In genomic region chr2:224429441-224429810, GRCh38 we compare ENCODE assay signal across 17 cellular contexts. TPM values are rescaled to one million over a fixed set of nuclear protein-coding genes. Genes with fewer than 3 reads are reported as not detected.
A peak's percentile ranks its signal among the peaks of the same experiment; 100 is the strongest.
DNase-seq lines count a peak whose midpoint lies in the region; ATAC-seq, FAIRE-seq and TF ChIP-seq lines count a peak whose summit lies in the region.
"Had no signal": no experiment of that assay in that cellular context is flagged by ENCODE, and none has a peak within 500 bp of the region (broad histone marks: within the 10 kb centered on the region; RNA-seq: fewer than 3 reads in every experiment).

No MANE protein-coding gene starts in this region.

- TF ChIP-seq CTCF in H9 (conservative IDR thresholded peaks at IDR 0.05) (no peak), Loucy (conservative IDR thresholded peaks at IDR 0.05; ENCODE audit: low read length) (no peak), H1 (IDR thresholded peaks at IDR 0.05; ENCODE audit: control extremely low read depth in 1 of 3, insufficient read depth in 1 of 3, low read depth in 1 of 3, low read length in 3 of 3) (no peak), psoas muscle (IDR thresholded peaks at IDR 0.05) (no peak), WERI-Rb-1 (IDR thresholded peaks at IDR 0.05; ENCODE audit: low read depth, low read length) (no peak)

- H2AFZ ChIP-seq in H9 (ENCODE audit: low read length) (no peak overlapping the region), Loucy (ENCODE audit: low read length) (no peak overlapping the region), H1 (ENCODE audit: low read length) (no peak overlapping the region)

- H2BK120ac ChIP-seq in H9 (ENCODE audit: low read depth, low read length, poor library complexity, severe bottlenecking) (no peak overlapping the region), H1 (replicated peaks; ENCODE audit: low read depth, low read length) (peak overlapping the region; percentile 61)

- H3K4me3 Mint-ChIP-seq in H9: no peak overlapping the region
- H3K4me3 Mint-ChIP-seq: CD4-positive, alpha-beta memory T cell had no signal

- H3K27ac Mint-ChIP-seq in H9: peak overlapping the region in 2 of 3 experiments; percentile 11 to 73; a peak in 3 of 7 replicates
- H3K27ac Mint-ChIP-seq: CD4-positive, alpha-beta memory T cell; IgD-negative memory B cell had no signal

- H3K18ac ChIP-seq in H9 (ENCODE audit: insufficient read length, low read depth, low read length) (no peak overlapping the region), H1 (ENCODE audit: extremely low read depth, low read length) (no peak overlapping the region)

- H3K23me2 ChIP-seq in H9 (ENCODE audit: insufficient read length, low read depth, low read length, poor library complexity, severe bottlenecking) (no peaks in the 10 kb centered on the region), H1 (ENCODE audit: low read depth, low read length) (no peaks in the 10 kb centered on the region)

- H2AK5ac ChIP-seq in H9 (ENCODE audit: insufficient read length, low read length): no peak overlapping the region
- no peak overlapping the region for H2AK5ac ChIP-seq in H1 (ENCODE audit: low read depth, low read length)

- H3K4me2 ChIP-seq in H9 (ENCODE audit: insufficient read depth, insufficient read length, low read length) (no peak overlapping the region), Loucy (ENCODE audit: low read depth, low read length, poor library complexity, severe bottlenecking) (peak overlapping the region; percentile 48), H1 (ENCODE audit: insufficient read depth in 1 of 2, low read depth in 2 of 2, low read length in 2 of 2) (no peak overlapping the region)

- H3K4ac ChIP-seq in H9 (ENCODE audit: low read depth, low read length) (no peak overlapping the region), H1 (replicated peaks; ENCODE audit: insufficient read length, low read depth, low read length) (no peak overlapping the region)

- POLR2A ChIA-PET in H1 (lab: Charles Lee; ENCODE audit: partially characterized antibody): interaction anchor here (1.1 to 2.1 kb wide), 3 partner anchors 10 to 20 kb away, joined by 3 to 6 read pairs (median 3); no protein-coding TSS in a partner anchor

- H4K20me1 ChIP-seq in H9 (ENCODE audit: control insufficient read depth, insufficient read depth, insufficient read length) (no peaks in the 10 kb centered on the region), Loucy (ENCODE audit: insufficient read depth, low read length, poor library complexity, severe bottlenecking) (no peaks in the 10 kb centered on the region), H1 (replicated peaks in 1 of 2; ENCODE audit: control insufficient read depth in 1 of 2, insufficient read depth in 2 of 2, low read length in 2 of 2) (no peaks in the 10 kb centered on the region)

- H3K9me3 Mint-ChIP-seq in H9: peaks cover 41 to 48% of the 10 kb centered on the region in 2 experiments

- H3K9me3 ChIP-seq in H9 (ENCODE audit: control insufficient read depth, low read depth, low read length) (peaks cover 18% of the 10 kb centered on the region), Loucy (ENCODE audit: insufficient read depth, low read depth, low read length) (no peaks in the 10 kb centered on the region; the same call in 1 of the 2 replicates), H1 (ENCODE audit: insufficient read depth in 2 of 2, low read depth in 1 of 2, low read length in 1 of 2) (0 out of 4 replicates have a peak, but pooled peaks cover 0 to 8% of the 10 kb centered on the region in 2 experiments), psoas muscle (no peaks in the 10 kb centered on the region), WERI-Rb-1 (ENCODE audit: severe bottlenecking) (no peaks in the 10 kb centered on the region)
- H3K9me3 ChIP-seq: BE2C had no signal

- CTCF ChIA-PET in H1 (lab: Charles Lee; ENCODE audit: partially characterized antibody): interaction anchor here (1.3 kb wide), 1 partner anchor 61 kb away, joined by 3 read pairs; no protein-coding TSS in a partner anchor

- TF ChIP-seq POLR2A in H1 (IDR thresholded peaks at IDR 0.05; ENCODE audit: control extremely low read depth in 1 of 2, low read depth in 2 of 2, low read length in 2 of 2): no peak

- no peak for TF ChIP-seq RAD21 in H1 (IDR thresholded peaks at IDR 0.05 in 1 of 2, conservative IDR thresholded peaks at IDR 0.05 in 1 of 2; ENCODE audit: low read depth in 2 of 2, low read length in 2 of 2)

- H3K79me2 ChIP-seq in H9 (ENCODE audit: insufficient read depth, low read length) (no peaks in the 10 kb centered on the region), Loucy (ENCODE audit: insufficient read depth, low read length) (no peaks in the 10 kb centered on the region), H1 (ENCODE audit: control insufficient read depth in 1 of 2, insufficient read depth in 2 of 2, low read length in 2 of 2) (no peaks in the 10 kb centered on the region; a peak in 1 of 4 replicates)

- H3K9ac ChIP-seq in H9 (ENCODE audit: extremely low read depth, insufficient read length, low read length): no peak overlapping the region
- no peak overlapping the region for H3K9ac ChIP-seq in Loucy (ENCODE audit: low read depth, low read length, poor library complexity, severe bottlenecking)
- H3K9ac ChIP-seq in H1 (replicated peaks in 1 of 4; ENCODE audit: extremely low read depth in 1 of 4, low read depth in 3 of 4, low read length in 3 of 4): no peak overlapping the region

- H3K27me3 Mint-ChIP-seq in H9 (ENCODE audit: low read depth): peaks cover 1% of the 10 kb centered on the region; the same call in 1 of the 2 replicates

- peak in 1 of 4 donors; percentile 8 for ATAC-seq in psoas muscle
- no peak for ATAC-seq in GM21367 (IDR thresholded peaks at IDR 0.05; ENCODE audit: unreplicated experiment)

- H3K9me2 ChIP-seq in Loucy (replicated peaks; ENCODE audit: low read depth, low read length): no peaks in the 10 kb centered on the region

- TF ChIP-seq EP300 in H1 (IDR thresholded peaks at IDR 0.05; ENCODE audit: borderline replicate concordance in 1 of 2, low read depth in 2 of 2, low read length in 2 of 2): no peak

- H3K79me1 ChIP-seq in H9 (ENCODE audit: insufficient read depth, low read depth, low read length, poor library complexity, severe bottlenecking): no peaks in the 10 kb centered on the region
- H3K79me1 ChIP-seq in H1 (ENCODE audit: low read depth, low read length): no peaks in the 10 kb centered on the region

- peak overlapping the region; percentile 35 for H3K4me3 ChIP-seq in Loucy (ENCODE audit: low read length, poor library complexity, severe bottlenecking)
- no peak overlapping the region for H3K4me3 ChIP-seq in H1 (ENCODE audit: extremely low read depth in 1 of 4, insufficient read depth in 2 of 4, low read depth in 3 of 4, low read length in 4 of 4)
- no peak overlapping the region for H3K4me3 ChIP-seq in psoas muscle
- no peak overlapping the region for H3K4me3 ChIP-seq in WERI-Rb-1 (ENCODE audit: low read depth, low read length)

- H4K91ac ChIP-seq in H9 (ENCODE audit: insufficient read length, low read depth, low read length) (no peak overlapping the region), H1 (replicated peaks; ENCODE audit: insufficient read length, low read length) (no peak overlapping the region)

- H3K56ac ChIP-seq in H9 (ENCODE audit: insufficient read length, low read depth, low read length) (no peak overlapping the region), H1 (replicated peaks; ENCODE audit: insufficient read length, low read depth, low read length) (no peak overlapping the region)

- H3K4me1 Mint-ChIP-seq in H9: peaks cover 21 to 26% of the 10 kb centered on the region in 2 experiments

- H4K5ac ChIP-seq in H9 (ENCODE audit: insufficient read length, low read depth, low read length) (no peak overlapping the region), H1 (ENCODE audit: insufficient read length, low read depth, low read length) (no peak overlapping the region)

- H3K36me3 Mint-ChIP-seq in H9 (ENCODE audit: insufficient read depth in 1 of 3, low read depth in 3 of 3): peaks cover 33 to 55% (median 44%) of the 10 kb centered on the region in 3 experiments
- H3K36me3 Mint-ChIP-seq: CD4-positive, alpha-beta memory T cell had no signal

- H3K27me3 ChIP-seq in H9 (ENCODE audit: insufficient read depth, low read length) (no peaks in the 10 kb centered on the region), Loucy (ENCODE audit: insufficient read depth, low read length, poor library complexity, severe bottlenecking) (no peaks in the 10 kb centered on the region), H1 (replicated peaks in 1 of 4; ENCODE audit: control insufficient read depth in 3 of 4, extremely low read depth in 1 of 4, insufficient read depth in 3 of 4, low read length in 3 of 4) (no peaks in the 10 kb centered on the region), psoas muscle (ENCODE audit: insufficient read depth in 3 of 3, low read length in 2 of 3) (no peaks in the 10 kb centered on the region), WERI-Rb-1 (ENCODE audit: insufficient read depth, low read depth, severe bottlenecking) (no peaks in the 10 kb centered on the region)
- H3K27me3 ChIP-seq: BE2C had no signal

- DNase-seq in H9 (no peak), H1 (ENCODE audit: low read depth in 1 of 2, low spot score in 2 of 2) (no peak), psoas muscle (no peak), kidney glomerular epithelial cell (lab: John Stamatoyannopoulos, UW) (no peak), WERI-Rb-1 (no peak)
- DNase-seq: BE2C; CD4-positive, alpha-beta memory T cell; DMS79 had no signal

- H3K23ac ChIP-seq in H9 (ENCODE audit: insufficient read length, low read depth, low read length) (no peak overlapping the region), H1 (ENCODE audit: insufficient read length) (no peak overlapping the region)

- FAIRE-seq in H1 (lab: Jason Lieb, UNC): no peak
- FAIRE-seq: A204.1, GM19239, H54 had no signal

- H3T11ph ChIP-seq in H9 (ENCODE audit: low read length): no peak overlapping the region

- H3K27ac ChIP-seq in H9 (ENCODE audit: insufficient read length, low read depth, low read length) (no peak overlapping the region), H1 (ENCODE audit: low read depth, low read length) (no peak overlapping the region), psoas muscle (peak overlapping the region; percentile 46), WERI-Rb-1 (no peak overlapping the region)
- H3K27ac ChIP-seq: C4-2B had no signal

- no peaks in the 10 kb centered on the region for H3F3A ChIP-seq in Loucy (ENCODE audit: low read depth)

- H3K36me3 ChIP-seq in Loucy (ENCODE audit: insufficient read depth, low read length) (no peaks in the 10 kb centered on the region), H1 (ENCODE audit: control insufficient read depth in 2 of 4, insufficient read depth in 4 of 4, low read length in 3 of 4) (0 out of 8 replicates have a peak, but pooled peaks cover 0 to 2% (median 0%) of the 10 kb centered on the region in 4 experiments), psoas muscle (ENCODE audit: insufficient read depth in 1 of 2, low read depth in 1 of 2) (no peaks in the 10 kb centered on the region), WERI-Rb-1 (no peaks in the 10 kb centered on the region)
- H3K36me3 ChIP-seq: BE2C had no signal

- H2BK15ac ChIP-seq in H9 (ENCODE audit: low read depth, low read length) (no peak overlapping the region), H1 (ENCODE audit: low read length) (no peak overlapping the region)

- H4K8ac ChIP-seq in H9 (replicated peaks; ENCODE audit: insufficient read length, low read depth, low read length) (no peak overlapping the region), H1 (ENCODE audit: extremely low read depth, insufficient read depth, low read length) (no peak overlapping the region)

- H3K14ac ChIP-seq in H9 (ENCODE audit: insufficient read depth, low read length) (no peak overlapping the region), H1 (ENCODE audit: insufficient read length) (no peak overlapping the region)

- H2BK12ac ChIP-seq in H9 (ENCODE audit: insufficient read length, low read depth, low read length) (no peak overlapping the region), H1 (ENCODE audit: low read depth, low read length) (no peak overlapping the region)

- intact Hi-C loops in psoas muscle (cut with DNase I): no loop called here

- WGBS in H9 (ENCODE audit: extremely low coverage, insufficient read length, low lambda C conversion rate): no CpG with 5 or more reads among the region's 2 CpGs
- WGBS in H1 (ENCODE audit: extremely low coverage in 1 of 2, insufficient coverage in 1 of 2, insufficient read length in 1 of 2, insufficient replicate concordance in 2 of 2, low coverage in 1 of 2, low lambda C conversion rate in 2 of 2, missing lambda C conversion rate in 1 of 2), 2 experiments: 77% methylated on average over 2 of the region's 2 CpGs; no CpG with 5 or more reads in 1 of the 2 experiments
- 28 to 53% (median 28%) methylated on average over 2 of the region's 2 CpGs for WGBS in psoas muscle, 3 donors

- H2BK5ac ChIP-seq in H9 (ENCODE audit: insufficient read length, low read length) (no peak overlapping the region), H1 (ENCODE audit: low read depth, low read length) (no peak overlapping the region)

- H3K4me1 ChIP-seq in H9 (ENCODE audit: insufficient read depth, low read length) (no peaks in the 10 kb centered on the region; the same call in 1 of the 2 replicates), Loucy (ENCODE audit: insufficient read depth, low read length, poor library complexity, severe bottlenecking) (peaks cover 23% of the 10 kb centered on the region), H1 (replicated peaks in 1 of 4; ENCODE audit: control insufficient read depth in 3 of 4, insufficient read depth in 4 of 4, low read length in 3 of 4) (peaks cover 1 to 7% (median 3%) of the 10 kb centered on the region in 4 experiments; a peak in 3 of 7 replicates), psoas muscle (no peaks in the 10 kb centered on the region)

- no peak overlapping the region for H2BK20ac ChIP-seq in H9 (ENCODE audit: low read depth, low read length, poor library complexity, severe bottlenecking)
- no peak overlapping the region for H2BK20ac ChIP-seq in H1 (ENCODE audit: low read length)

RNA-seq across cellular contexts. Expression of gene FAM124B, which starts 27.5 kb away (rescaled TPM):
- total RNA-seq in H9 (2021): 0.83 and 0.94 TPM in 2 replicates
- 2.0 and 2.6 TPM in 2 replicates for total RNA-seq in H1 (2021; fragmentation: NEBNext Ultra II Directional; extraction: Animal tissue kit (Norgen Biotek cat#: 25700))
- polyA plus RNA-seq in H1 (2011; rRNA removed): 2.1 TPM in 2 replicates
- 2.6 TPM for polyA plus RNA-seq in H1 (2011; cell fraction: cytosol; rRNA removed)
- polyA plus RNA-seq in H1 (2011; cell fraction: nucleus; rRNA removed): 5.7 TPM
- 1.5 to 2.3 TPM (median 1.6 TPM) in 4 replicates for polyA plus RNA-seq in H1 (2012, experiment 1 of 2)
- 0.70 TPM for polyA plus RNA-seq in H1 (2012, experiment 2 of 2)
- polyA plus RNA-seq in H1 (2013, experiment 1 of 2): 1.9 TPM
- 1.7 TPM for polyA plus RNA-seq in H1 (2013, experiment 2 of 2)
- 2.0 and 3.2 TPM in 2 replicates for polyA minus RNA-seq in H1 (2011; rRNA and poly(A)+ RNA removed)
- polyA minus RNA-seq in H1 (2011; cell fraction: cytosol; rRNA and poly(A)+ RNA removed): 1.4 TPM
- 4.3 TPM for polyA minus RNA-seq in H1 (2011; cell fraction: nucleus; rRNA and poly(A)+ RNA removed)
- total RNA-seq in psoas muscle: 1 to 10 TPM; 1.5 to 2.5 (median 2.1) TPM
- polyA plus RNA-seq in psoas muscle: 1 to 10 TPM; 1.1 to 1.6 (median 1.3) TPM
- total RNA-seq: G401, HT-29 had no signal
- polyA plus RNA-seq: IgD-negative memory B cell had no signal
